ENCODE assay signal across 22 cellular contexts in the genomic region with DNA sequence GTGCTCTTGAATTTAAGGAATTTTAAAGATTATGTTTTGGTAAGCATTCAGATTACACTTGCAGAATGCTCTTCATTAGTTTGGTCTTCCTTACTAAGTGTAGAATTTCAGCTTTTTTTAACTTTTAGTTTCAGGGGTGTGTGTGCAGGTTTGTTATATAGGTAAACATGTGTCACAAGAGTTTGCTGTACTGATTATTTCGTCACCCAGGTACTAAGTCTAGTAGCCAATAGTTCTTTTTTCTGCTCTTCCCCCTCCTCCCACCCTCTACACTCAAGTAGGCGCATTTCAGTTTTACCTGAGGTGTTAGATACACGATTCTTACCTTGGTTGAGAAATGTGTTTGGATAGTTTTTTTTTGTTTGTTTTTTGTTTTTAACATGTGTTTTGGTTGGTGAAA.
"Had no signal": no experiment of that assay in that cellular context is flagged by ENCODE, and none has a peak within 500 bp of the region (broad histone marks: within the 10 kb centered on the region; RNA-seq: fewer than 3 reads in every experiment).

No MANE protein-coding gene starts in this region.

- H3K4me3 ChIP-seq: heart left ventricle, left ventricle myocardium inferior, spleen, tibial artery, upper lobe of left lung, vagina had no signal

- H3K9me3 ChIP-seq: heart left ventricle, left ventricle myocardium inferior, psoas muscle, spleen, tibial artery, upper lobe of left lung, vagina had no signal

- H3K4me1 Mint-ChIP-seq: nephron progenitor cell had no signal

- H3K36me3 Mint-ChIP-seq: stimulated activated memory B cell treated with anti-CD40 and anti-IgM and Interleukin-4, amounts not matched to agents 10 μg/mL and 1 μg/mL and 100 μg/mL, for 72 hours had no signal

- H3K36me3 ChIP-seq: upper lobe of left lung, vagina had no signal

- ATAC-seq: heart left ventricle; naive thymus-derived CD4-positive, alpha-beta T cell; sciatic nerve; stimulated activated memory B cell treated with anti-CD40 and anti-IgM and Interleukin-4, amounts not matched to agents 10 μg/mL and 1 μg/mL and 100 μg/mL, for 72 hours had no signal

- H3K9me3 Mint-ChIP-seq: naive thymus-derived CD4-positive, alpha-beta T cell; nephron progenitor cell; stimulated activated memory B cell treated with anti-CD40 and anti-IgM and Interleukin-4, amounts not matched to agents 10 μg/mL and 1 μg/mL and 100 μg/mL, for 72 hours; stimulated activated naive CD8-positive, alpha-beta T cell treated with anti-CD3 and anti-CD28 coated beads, Interleukin-15, Interleukin-2, amounts not matched to agents 100 ng/mL and 50 ng/mL, for 24 hours had no signal

- H3K4me1 ChIP-seq: parathyroid adenoma, tibial artery, upper lobe of left lung had no signal

- H3K27ac Mint-ChIP-seq: naive thymus-derived CD4-positive, alpha-beta T cell; nephron progenitor cell; stimulated activated memory B cell treated with anti-CD40 and anti-IgM and Interleukin-4, amounts not matched to agents 10 μg/mL and 1 μg/mL and 100 μg/mL, for 72 hours; stimulated activated naive CD8-positive, alpha-beta T cell treated with anti-CD3 and anti-CD28 coated beads, Interleukin-15, Interleukin-2, amounts not matched to agents 100 ng/mL and 50 ng/mL, for 24 hours had no signal

- H3K9ac ChIP-seq: parathyroid adenoma had no signal

- H3K79me2 ChIP-seq: parathyroid adenoma had no signal

- DNase-seq: effector memory CD4-positive, alpha-beta T cell; heart left ventricle; hypothalamus; islet precursor cell; left ventricle myocardium inferior; naive thymus-derived CD4-positive, alpha-beta T cell; nephron progenitor cell; psoas muscle; retina; spleen; stimulated activated CD4-positive, alpha-beta T cell treated with anti-CD3 and anti-CD28 coated beads, Interleukin-15, amount 100 ng/mL, for 24 hours; stimulated activated CD4-positive, alpha-beta T cell treated with anti-CD3 and anti-CD28 coated beads, Interleukin-1b, Interleukin-23, amount 100 ng/mL, for 48 hours; stimulated activated CD4-positive, alpha-beta T cell treated with anti-CD3 and anti-CD28 coated beads, Interleukin-4, amount 100 ng/mL, for 24 hours; tibial artery; upper lobe of left lung had no signal

- H3K4me3 Mint-ChIP-seq: naive thymus-derived CD4-positive, alpha-beta T cell; nephron progenitor cell; stimulated activated memory B cell treated with anti-CD40 and anti-IgM and Interleukin-4, amounts not matched to agents 10 μg/mL and 1 μg/mL and 100 μg/mL, for 72 hours; stimulated activated naive CD8-positive, alpha-beta T cell treated with anti-CD3 and anti-CD28 coated beads, Interleukin-15, Interleukin-2, amounts not matched to agents 100 ng/mL and 50 ng/mL, for 24 hours had no signal

- FAIRE-seq: endometrium, frontal cortex had no signal

- H3K27me3 ChIP-seq: heart left ventricle, spleen, tibial artery, upper lobe of left lung, vagina had no signal

- H3K27ac ChIP-seq: heart left ventricle, left ventricle myocardium inferior, parathyroid adenoma, spleen, tibial artery, upper lobe of left lung, vagina had no signal

- H2AFZ ChIP-seq: parathyroid adenoma had no signal

- H3K27me3 Mint-ChIP-seq: stimulated activated memory B cell treated with anti-CD40 and anti-IgM and Interleukin-4, amounts not matched to agents 10 μg/mL and 1 μg/mL and 100 μg/mL, for 72 hours; stimulated activated naive CD8-positive, alpha-beta T cell treated with anti-CD3 and anti-CD28 coated beads, Interleukin-15, Interleukin-2, amounts not matched to agents 100 ng/mL and 50 ng/mL, for 24 hours had no signal
